In the genomic region with DNA sequence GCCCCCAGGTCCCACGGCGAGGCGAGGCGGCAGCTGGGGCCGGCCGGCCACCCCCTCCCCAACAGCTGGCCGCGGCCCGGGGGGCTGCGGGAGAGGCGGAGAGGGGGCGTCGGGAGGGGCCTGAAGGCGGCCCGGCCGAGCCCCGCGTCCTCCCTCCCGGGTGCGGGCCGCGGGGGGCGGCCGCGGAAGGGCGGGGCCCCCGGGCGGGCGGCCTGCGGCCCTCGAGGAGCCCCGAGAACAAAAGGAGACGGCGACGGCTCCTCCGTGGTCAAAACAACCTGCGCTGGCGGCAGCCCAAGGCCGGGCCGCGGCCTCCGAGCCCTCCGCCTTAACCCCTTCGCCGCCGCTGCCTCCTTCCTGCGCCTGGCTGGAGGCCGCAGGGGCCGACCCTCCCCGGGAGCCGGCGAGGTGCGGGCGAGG, we compare ENCODE assay signal across 11 cellular contexts. TPM values are rescaled to one million over a fixed set of nuclear protein-coding genes. Genes with fewer than 3 reads are reported as not detected.
DNase-seq lines count a peak whose midpoint lies in the region; ATAC-seq and TF ChIP-seq lines count a peak whose summit lies in the region.
"Had no signal": no experiment of that assay in that cellular context is flagged by ENCODE, and none has a peak within 500 bp of the region (broad histone marks: within the 10 kb centered on the region; RNA-seq: fewer than 3 reads in every experiment).

No MANE protein-coding gene starts in this region.

- H3K27me3 ChIP-seq in hepatocyte (peaks cover 14% of the 10 kb centered on the region), gastrocnemius medialis (no peaks in the 10 kb centered on the region)

- H4K20me1 ChIP-seq in hepatocyte (ENCODE audit: insufficient read depth, poor library complexity, severe bottlenecking): no peaks in the 10 kb centered on the region

- ATAC-seq in gastrocnemius medialis (no peak), GM21423 (IDR thresholded peaks at IDR 0.05; ENCODE audit: unreplicated experiment) (no peak), GM18505 (IDR thresholded peaks at IDR 0.05; ENCODE audit: unreplicated experiment) (no peak)

- H3K4me1 ChIP-seq in hepatocyte (ENCODE audit: insufficient read depth) (peaks cover 32% of the 10 kb centered on the region), gastrocnemius medialis (peaks cover 49 to 63% of the 10 kb centered on the region in 2 donors)

- H3K4me3 ChIP-seq in hepatocyte (peak overlapping the region; percentile 34), gastrocnemius medialis (peak overlapping the region; percentile 54 to 83 (median 62))

- peak overlapping the region; percentile 49 for H2AFZ ChIP-seq in hepatocyte

- H3K9me3 ChIP-seq in hepatocyte (ENCODE audit: low read depth): no peaks in the 10 kb centered on the region
- no peaks in the 10 kb centered on the region for H3K9me3 ChIP-seq in gastrocnemius medialis

- DNase-seq in D341Med (ENCODE audit: low spot score) (peak; percentile 57), hepatocyte (ENCODE audit: low spot score) (no peak), gastrocnemius medialis (no peak), mucosa of gallbladder (ENCODE audit: low spot score) (no peak)
- DNase-seq in stimulated activated CD8-positive, alpha-beta memory T cell treated with anti-CD3 and anti-CD28 coated beads, Interleukin-4, amount 100 ng/mL, for 48 hours: no peak
- DNase-seq: activated CD4-positive, alpha-beta T cell treated with anti-CD3 and anti-CD28 coated beads for 48 hours; natural killer cell had no signal

- in situ Hi-C loops in gastrocnemius medialis (cut with MboI; ENCODE audit: low sequenced_read_pairs in 4 of 4): no loop called here

- WGBS in hepatocyte (ENCODE audit: low lambda C conversion rate, missing lambda C conversion rate): 0% methylated on average over 19 of the region's 54 CpGs

- TF ChIP-seq POLR2A in gastrocnemius medialis (IDR thresholded peaks at IDR 0.05) (no peak), GM18505 (IDR thresholded peaks at IDR 0.05; ENCODE audit: borderline replicate concordance, extremely low read depth, insufficient read depth, insufficient read length) (no peak)

- intact Hi-C loops in gastrocnemius medialis (cut with DNase I; ENCODE audit: low total_unique reads): no loop called here

- no peaks in the 10 kb centered on the region for H3K9me2 ChIP-seq in hepatocyte (replicated peaks; ENCODE audit: insufficient read depth)

- TF ChIP-seq CTCF in VCaP (conservative IDR thresholded peaks at IDR 0.05): no peak
- no peak for TF ChIP-seq CTCF in hepatocyte (IDR thresholded peaks at IDR 0.05; ENCODE audit: poor library complexity)
- no peak for TF ChIP-seq CTCF in gastrocnemius medialis (IDR thresholded peaks at IDR 0.05 in 4 of 5, conservative IDR thresholded peaks at IDR 0.05 in 1 of 5)

- peak overlapping the region; percentile 98 for H3K27ac ChIP-seq in VCaP
- peak overlapping the region; percentile 88 for H3K27ac ChIP-seq in hepatocyte
- peak overlapping the region; percentile 91 to 97 (median 92) for H3K27ac ChIP-seq in gastrocnemius medialis

- peak overlapping the region; percentile 98 for H3K4me2 ChIP-seq in hepatocyte

- H3K36me3 ChIP-seq in hepatocyte (replicated peaks; ENCODE audit: insufficient read depth, low read depth) (no peaks in the 10 kb centered on the region), gastrocnemius medialis (no peaks in the 10 kb centered on the region)

- H3K79me2 ChIP-seq in hepatocyte: no peaks in the 10 kb centered on the region

RNA-seq across cellular contexts. Expression of gene PDGFB, which starts 2.4 kb away (rescaled TPM):
- total RNA-seq in hepatocyte (3.9 and 4.3 TPM in 2 replicates), gastrocnemius medialis (10 to 100 TPM in 1 of 4 donors, 1 to 10 TPM in 3; 6.0 to 20.0 (median 8.9) TPM), mucosa of gallbladder (14.6 TPM)
- 2.5 and 4.1 TPM in 2 replicates for polyA plus RNA-seq in hepatocyte
- total RNA-seq: NCI-H460 had no signal
